Comparison of ENCODE assay signal across 1 cellular context in the genomic region with DNA sequence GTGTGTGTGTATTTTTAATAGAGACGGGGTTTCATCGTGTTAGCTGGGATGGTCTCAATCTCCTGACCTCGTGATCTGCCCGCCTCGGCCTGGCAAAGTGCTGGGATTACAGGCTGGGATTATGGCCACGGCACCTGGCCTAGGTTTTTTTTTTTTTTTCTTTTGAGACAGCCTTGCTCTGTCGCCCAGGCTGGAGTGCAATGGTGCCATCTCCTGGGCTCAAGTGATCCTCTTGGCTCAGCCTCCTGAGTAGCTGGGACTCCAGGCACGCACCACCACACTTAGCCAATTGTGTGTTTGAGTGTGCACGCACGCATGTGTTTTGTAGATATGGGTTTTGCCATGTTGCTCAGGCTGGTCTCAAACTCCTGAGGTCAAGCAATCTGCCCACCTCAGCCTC.
TF ChIP-seq lines count a peak whose summit lies in the region.

No MANE protein-coding gene starts in this region.

TF ChIP-seq in GM23338, 12 proteins besides CTCF, POLR2A, EP300 and RAD21 (continued from another document):
- TF ChIP-seq, protein P1, sequence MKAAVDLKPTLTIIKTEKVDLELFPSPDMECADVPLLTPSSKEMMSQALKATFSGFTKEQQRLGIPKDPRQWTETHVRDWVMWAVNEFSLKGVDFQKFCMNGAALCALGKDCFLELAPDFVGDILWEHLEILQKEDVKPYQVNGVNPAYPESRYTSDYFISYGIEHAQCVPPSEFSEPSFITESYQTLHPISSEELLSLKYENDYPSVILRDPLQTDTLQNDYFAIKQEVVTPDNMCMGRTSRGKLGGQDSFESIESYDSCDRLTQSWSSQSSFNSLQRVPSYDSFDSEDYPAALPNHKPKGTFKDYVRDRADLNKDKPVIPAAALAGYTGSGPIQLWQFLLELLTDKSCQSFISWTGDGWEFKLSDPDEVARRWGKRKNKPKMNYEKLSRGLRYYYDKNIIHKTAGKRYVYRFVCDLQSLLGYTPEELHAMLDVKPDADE (IDR thresholded peaks at IDR 0.05): no peak
- TF ChIP-seq ZNF114 (CRISPR knock-in tag; IDR thresholded peaks at IDR 0.05) (no peak), EZH2 (IDR thresholded peaks at IDR 0.05; ENCODE audit: low read depth, unreplicated experiment) (no peak), CREB1 (CRISPR knock-in tag; IDR thresholded peaks at IDR 0.05; ENCODE audit: low read depth) (no peak), ZNF331 (CRISPR knock-in tag; IDR thresholded peaks at IDR 0.05; ENCODE audit: low read depth) (no peak), EZH2phosphoT487 (IDR thresholded peaks at IDR 0.05; ENCODE audit: unreplicated experiment) (no peak)
- TF ChIP-seq, protein P2, sequence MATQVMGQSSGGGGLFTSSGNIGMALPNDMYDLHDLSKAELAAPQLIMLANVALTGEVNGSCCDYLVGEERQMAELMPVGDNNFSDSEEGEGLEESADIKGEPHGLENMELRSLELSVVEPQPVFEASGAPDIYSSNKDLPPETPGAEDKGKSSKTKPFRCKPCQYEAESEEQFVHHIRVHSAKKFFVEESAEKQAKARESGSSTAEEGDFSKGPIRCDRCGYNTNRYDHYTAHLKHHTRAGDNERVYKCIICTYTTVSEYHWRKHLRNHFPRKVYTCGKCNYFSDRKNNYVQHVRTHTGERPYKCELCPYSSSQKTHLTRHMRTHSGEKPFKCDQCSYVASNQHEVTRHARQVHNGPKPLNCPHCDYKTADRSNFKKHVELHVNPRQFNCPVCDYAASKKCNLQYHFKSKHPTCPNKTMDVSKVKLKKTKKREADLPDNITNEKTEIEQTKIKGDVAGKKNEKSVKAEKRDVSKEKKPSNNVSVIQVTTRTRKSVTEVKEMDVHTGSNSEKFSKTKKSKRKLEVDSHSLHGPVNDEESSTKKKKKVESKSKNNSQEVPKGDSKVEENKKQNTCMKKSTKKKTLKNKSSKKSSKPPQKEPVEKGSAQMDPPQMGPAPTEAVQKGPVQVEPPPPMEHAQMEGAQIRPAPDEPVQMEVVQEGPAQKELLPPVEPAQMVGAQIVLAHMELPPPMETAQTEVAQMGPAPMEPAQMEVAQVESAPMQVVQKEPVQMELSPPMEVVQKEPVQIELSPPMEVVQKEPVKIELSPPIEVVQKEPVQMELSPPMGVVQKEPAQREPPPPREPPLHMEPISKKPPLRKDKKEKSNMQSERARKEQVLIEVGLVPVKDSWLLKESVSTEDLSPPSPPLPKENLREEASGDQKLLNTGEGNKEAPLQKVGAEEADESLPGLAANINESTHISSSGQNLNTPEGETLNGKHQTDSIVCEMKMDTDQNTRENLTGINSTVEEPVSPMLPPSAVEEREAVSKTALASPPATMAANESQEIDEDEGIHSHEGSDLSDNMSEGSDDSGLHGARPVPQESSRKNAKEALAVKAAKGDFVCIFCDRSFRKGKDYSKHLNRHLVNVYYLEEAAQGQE (IDR thresholded peaks at IDR 0.05; ENCODE audit: unreplicated experiment): no peak
- TF ChIP-seq, protein P3, sequence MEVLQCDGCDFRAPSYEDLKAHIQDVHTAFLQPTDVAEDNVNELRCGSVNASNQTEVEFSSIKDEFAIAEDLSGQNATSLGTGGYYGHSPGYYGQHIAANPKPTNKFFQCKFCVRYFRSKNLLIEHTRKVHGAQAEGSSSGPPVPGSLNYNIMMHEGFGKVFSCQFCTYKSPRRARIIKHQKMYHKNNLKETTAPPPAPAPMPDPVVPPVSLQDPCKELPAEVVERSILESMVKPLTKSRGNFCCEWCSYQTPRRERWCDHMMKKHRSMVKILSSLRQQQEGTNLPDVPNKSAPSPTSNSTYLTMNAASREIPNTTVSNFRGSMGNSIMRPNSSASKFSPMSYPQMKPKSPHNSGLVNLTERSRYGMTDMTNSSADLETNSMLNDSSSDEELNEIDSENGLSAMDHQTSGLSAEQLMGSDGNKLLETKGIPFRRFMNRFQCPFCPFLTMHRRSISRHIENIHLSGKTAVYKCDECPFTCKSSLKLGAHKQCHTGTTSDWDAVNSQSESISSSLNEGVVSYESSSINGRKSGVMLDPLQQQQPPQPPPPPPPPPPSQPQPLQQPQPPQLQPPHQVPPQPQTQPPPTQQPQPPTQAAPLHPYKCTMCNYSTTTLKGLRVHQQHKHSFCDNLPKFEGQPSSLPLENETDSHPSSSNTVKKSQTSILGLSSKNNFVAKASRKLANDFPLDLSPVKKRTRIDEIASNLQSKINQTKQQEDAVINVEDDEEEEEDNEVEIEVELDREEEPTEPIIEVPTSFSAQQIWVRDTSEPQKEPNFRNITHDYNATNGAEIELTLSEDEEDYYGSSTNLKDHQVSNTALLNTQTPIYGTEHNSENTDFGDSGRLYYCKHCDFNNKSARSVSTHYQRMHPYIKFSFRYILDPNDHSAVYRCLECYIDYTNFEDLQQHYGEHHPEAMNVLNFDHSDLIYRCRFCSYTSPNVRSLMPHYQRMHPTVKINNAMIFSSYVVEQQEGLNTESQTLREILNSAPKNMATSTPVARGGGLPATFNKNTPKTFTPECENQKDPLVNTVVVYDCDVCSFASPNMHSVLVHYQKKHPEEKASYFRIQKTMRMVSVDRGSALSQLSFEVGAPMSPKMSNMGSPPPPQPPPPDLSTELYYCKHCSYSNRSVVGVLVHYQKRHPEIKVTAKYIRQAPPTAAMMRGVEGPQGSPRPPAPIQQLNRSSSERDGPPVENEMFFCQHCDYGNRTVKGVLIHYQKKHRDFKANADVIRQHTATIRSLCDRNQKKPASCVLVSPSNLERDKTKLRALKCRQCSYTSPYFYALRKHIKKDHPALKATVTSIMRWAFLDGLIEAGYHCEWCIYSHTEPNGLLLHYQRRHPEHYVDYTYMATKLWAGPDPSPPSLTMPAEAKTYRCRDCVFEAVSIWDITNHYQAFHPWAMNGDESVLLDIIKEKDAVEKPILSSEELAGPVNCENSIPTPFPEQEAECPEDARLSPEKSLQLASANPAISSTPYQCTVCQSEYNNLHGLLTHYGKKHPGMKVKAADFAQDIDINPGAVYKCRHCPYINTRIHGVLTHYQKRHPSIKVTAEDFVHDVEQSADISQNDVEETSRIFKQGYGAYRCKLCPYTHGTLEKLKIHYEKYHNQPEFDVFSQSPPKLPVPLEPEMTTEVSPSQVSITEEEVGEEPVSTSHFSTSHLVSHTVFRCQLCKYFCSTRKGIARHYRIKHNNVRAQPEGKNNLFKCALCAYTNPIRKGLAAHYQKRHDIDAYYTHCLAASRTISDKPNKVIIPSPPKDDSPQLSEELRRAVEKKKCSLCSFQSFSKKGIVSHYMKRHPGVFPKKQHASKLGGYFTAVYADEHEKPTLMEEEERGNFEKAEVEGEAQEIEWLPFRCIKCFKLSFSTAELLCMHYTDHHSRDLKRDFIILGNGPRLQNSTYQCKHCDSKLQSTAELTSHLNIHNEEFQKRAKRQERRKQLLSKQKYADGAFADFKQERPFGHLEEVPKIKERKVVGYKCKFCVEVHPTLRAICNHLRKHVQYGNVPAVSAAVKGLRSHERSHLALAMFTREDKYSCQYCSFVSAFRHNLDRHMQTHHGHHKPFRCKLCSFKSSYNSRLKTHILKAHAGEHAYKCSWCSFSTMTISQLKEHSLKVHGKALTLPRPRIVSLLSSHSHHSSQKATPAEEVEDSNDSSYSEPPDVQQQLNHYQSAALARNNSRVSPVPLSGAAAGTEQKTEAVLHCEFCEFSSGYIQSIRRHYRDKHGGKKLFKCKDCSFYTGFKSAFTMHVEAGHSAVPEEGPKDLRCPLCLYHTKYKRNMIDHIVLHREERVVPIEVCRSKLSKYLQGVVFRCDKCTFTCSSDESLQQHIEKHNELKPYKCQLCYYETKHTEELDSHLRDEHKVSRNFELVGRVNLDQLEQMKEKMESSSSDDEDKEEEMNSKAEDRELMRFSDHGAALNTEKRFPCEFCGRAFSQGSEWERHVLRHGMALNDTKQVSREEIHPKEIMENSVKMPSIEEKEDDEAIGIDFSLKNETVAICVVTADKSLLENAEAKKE (CRISPR knock-in tag; IDR thresholded peaks at IDR 0.05): no peak
